27 cellular contexts compared by ENCODE assay signal in genomic region chr10:21600804-21601512, GRCh38.
DNase-seq lines count a peak whose midpoint lies in the region; ATAC-seq, FAIRE-seq and TF ChIP-seq lines count a peak whose summit lies in the region.
"Had no signal": no experiment of that assay in that cellular context is flagged by ENCODE, and none has a peak within 500 bp of the region (broad histone marks: within the 10 kb centered on the region; RNA-seq: fewer than 3 reads in every experiment).

No MANE protein-coding gene starts in this region.

- no peak for FAIRE-seq in K562 (lab: Jason Lieb, UNC)
- FAIRE-seq: endometrium, islet of Langerhans had no signal

- TF ChIP-seq EP300 in K562 (IDR thresholded peaks at IDR 0.05; ENCODE audit: low read length), result no peak

- no peaks in the 10 kb centered on the region for H4K20me1 ChIP-seq in K562 (replicated peaks; ENCODE audit: control insufficient read depth, insufficient read depth, low read length)

- H3K36me3 Mint-ChIP-seq in CD14-positive monocyte, result peaks cover 31 to 62% of the 10 kb centered on the region in 2 donors

- POLR2A ChIA-PET in K562 (lab: Yijun Ruan, JAX), result interaction anchor here (1.2 kb wide), 1 partner anchor 51 kb away, joined by 3 read pairs; no protein-coding TSS in a partner anchor

- H2AFZ ChIP-seq in K562 (ENCODE audit: low read depth, low read length), result no peak overlapping the region

- no peaks in the 10 kb centered on the region for H3K9me1 ChIP-seq in K562 (ENCODE audit: control insufficient read depth, insufficient read depth, low read length)

- H3K27me3 ChIP-seq in K562 (ENCODE audit: control insufficient read depth in 2 of 2, insufficient read depth in 2 of 2, low read length in 2 of 2), result no peaks in the 10 kb centered on the region
- H3K27me3 ChIP-seq: suprapubic skin, upper lobe of right lung had no signal

- peaks cover 19% of the 10 kb centered on the region; the same call in 2 of the 3 replicates for H3K36me3 ChIP-seq in K562 (ENCODE audit: control insufficient read depth, insufficient read depth, low read length)
- H3K36me3 ChIP-seq: suprapubic skin had no signal

- no peak overlapping the region for H3K27ac ChIP-seq in K562 (ENCODE audit: extremely low read depth, low read depth, low read length)
- H3K27ac ChIP-seq: SK-N-MC, suprapubic skin, upper lobe of right lung had no signal

- no peak overlapping the region for H3K4me3 ChIP-seq in K562
- H3K4me3 ChIP-seq: SK-N-MC, smooth muscle cell, suprapubic skin, upper lobe of right lung had no signal

- H3K79me2 ChIP-seq in K562 (ENCODE audit: control insufficient read depth, insufficient read depth, low read length), result peaks cover 79% of the 10 kb centered on the region

- TF ChIP-seq CTCF in CD14-positive monocyte (IDR thresholded peaks at IDR 0.05), result no peak
- TF ChIP-seq CTCF in K562 (IDR thresholded peaks at IDR 0.05 in 2 of 3, conservative IDR thresholded peaks at IDR 0.05 in 1 of 3; ENCODE audit: insufficient read depth in 2 of 3, low read depth in 1 of 3, low read length in 3 of 3), result no peak

- intact Hi-C loops in CD14-positive monocyte (cut with micrococcal nuclease) (no loop called here), K562 (cut with micrococcal nuclease) (loop anchor here (10.0 kb wide), 1 partner anchor 106 kb away; no protein-coding TSS in a partner anchor)

- H3K4me1 Mint-ChIP-seq in CD14-positive monocyte, result no peaks in the 10 kb centered on the region

- 33% methylated on average over 1 of the region's 1 CpG for WGBS in K562 (ENCODE audit: insufficient coverage, low coverage, missing lambda C conversion rate)

- CTCF ChIA-PET in K562 (lab: Yijun Ruan, JAX; ENCODE audit: low intra/inter-chr PET ratio), result no interaction called here

- no peak for TF ChIP-seq RAD21 in K562 (CRISPR knock-in tag; conservative IDR thresholded peaks at IDR 0.05 in 1 of 2, IDR thresholded peaks at IDR 0.05 in 1 of 2)

- H3K27me3 Mint-ChIP-seq in CD14-positive monocyte (ENCODE audit: low read depth in 3 of 3), result no peaks in the 10 kb centered on the region
- H3K27me3 Mint-ChIP-seq: activated naive CD4-positive, alpha-beta T cell treated with anti-CD3 and anti-CD28 coated beads, Interleukin-2, amount 10 ng/mL, durations not matched to agents 7 days and 5 days; dendritic cell treated with granulocyte-macrophage colony-stimulating factor and Interleukin-4, amounts not matched to agents 40 ng/mL and 50 ng/mL, for 4 days; naive thymus-derived CD4-positive, alpha-beta T cell had no signal

- no peak overlapping the region for H3K4me3 Mint-ChIP-seq in CD14-positive monocyte
- H3K4me3 Mint-ChIP-seq: activated naive CD4-positive, alpha-beta T cell treated with anti-CD3 and anti-CD28 coated beads, Interleukin-2, amount 10 ng/mL, durations not matched to agents 7 days and 5 days; activated T-helper 1 cell treated with anti-CD3 and anti-CD28 coated beads, Interleukin-12 subunit alpha, Interleukin-12 subunit beta, Interleukin-2, Interleukin-4 antibody, amounts not matched to agents 30 ng/mL and 10 ng/mL and 1 ng/mL, durations not matched to agents 14 hours and 24 hours and 36 hours; dendritic cell treated with granulocyte-macrophage colony-stimulating factor and Interleukin-4, amounts not matched to agents 40 ng/mL and 50 ng/mL, for 4 days had no signal

- TF ChIP-seq POLR2A in K562 (conservative IDR thresholded peaks at IDR 0.05), result no peak

- 0 out of 5 replicates have a peak, but pooled peaks cover 0 to 3% of the 10 kb centered on the region in 2 experiments for H3K4me1 ChIP-seq in K562 (replicated peaks in 1 of 2; ENCODE audit: control insufficient read depth in 2 of 2, insufficient read depth in 2 of 2, low read length in 2 of 2)

- H3K9ac ChIP-seq in K562 (ENCODE audit: insufficient read depth in 1 of 2, low read depth in 2 of 2, low read length in 2 of 2), result no peak overlapping the region

- peaks cover 0 to 2% (median 0%) of the 10 kb centered on the region in 7 donors for H3K9me3 Mint-ChIP-seq in CD14-positive monocyte
- H3K9me3 Mint-ChIP-seq: activated naive CD4-positive, alpha-beta T cell treated with anti-CD3 and anti-CD28 coated beads, Interleukin-2, amount 10 ng/mL, durations not matched to agents 7 days and 5 days; activated T-helper 1 cell treated with anti-CD3 and anti-CD28 coated beads, Interleukin-12 subunit alpha, Interleukin-12 subunit beta, Interleukin-2, Interleukin-4 antibody, amounts not matched to agents 30 ng/mL and 10 ng/mL and 1 ng/mL, durations not matched to agents 14 hours and 24 hours and 36 hours; dendritic cell treated with granulocyte-macrophage colony-stimulating factor and Interleukin-4, amounts not matched to agents 40 ng/mL and 50 ng/mL, for 4 days; naive thymus-derived CD4-positive, alpha-beta T cell had no signal

- ATAC-seq in K562, result peak; percentile 54
- no peak for ATAC-seq in HG03378 (IDR thresholded peaks at IDR 0.05; ENCODE audit: unreplicated experiment)
- no peak for ATAC-seq in GM21526 (IDR thresholded peaks at IDR 0.05; ENCODE audit: low FRiP score, unreplicated experiment)
- ATAC-seq: left ventricle myocardium superior; naive thymus-derived CD4-positive, alpha-beta T cell; upper lobe of right lung had no signal

- no TSS peak for BruUV-seq in K562 (replicated peaks; lab: Mats Ljungman, UMichigan)

- no peaks in the 10 kb centered on the region for H3K9me3 ChIP-seq in K562 (replicated peaks; ENCODE audit: control insufficient read depth, insufficient read depth, low read depth, low read length)
- H3K9me3 ChIP-seq: suprapubic skin, upper lobe of right lung had no signal

- no peak overlapping the region for H3K4me2 ChIP-seq in K562 (ENCODE audit: insufficient read depth, low read length)
- H3K4me2 ChIP-seq: smooth muscle cell had no signal

- H3K27ac Mint-ChIP-seq in CD14-positive monocyte, result peak overlapping the region in 4 of 7 donors; percentile 30 to 71 (median 34)
- H3K27ac Mint-ChIP-seq: activated naive CD4-positive, alpha-beta T cell treated with anti-CD3 and anti-CD28 coated beads, Interleukin-2, amount 10 ng/mL, durations not matched to agents 7 days and 5 days; activated T-helper 1 cell treated with anti-CD3 and anti-CD28 coated beads, Interleukin-12 subunit alpha, Interleukin-12 subunit beta, Interleukin-2, Interleukin-4 antibody, amounts not matched to agents 30 ng/mL and 10 ng/mL and 1 ng/mL, durations not matched to agents 14 hours and 24 hours and 36 hours; dendritic cell treated with granulocyte-macrophage colony-stimulating factor and Interleukin-4, amounts not matched to agents 40 ng/mL and 50 ng/mL, for 4 days had no signal

- DNase-seq in CD14-positive monocyte (ENCODE audit: low spot score) (no peak), EH (ENCODE audit: low read depth) (peak; percentile 9), K562 (ENCODE audit: extremely low read depth in 1 of 4, low spot score in 3 of 4) (no peak), foreskin melanocyte (peak; percentile 75), NCI-H2227 (lab: John Stamatoyannopoulos, UW; ENCODE audit: unreplicated experiment) (no peak)
- no peak for DNase-seq in stimulated activated CD4-positive, alpha-beta T cell treated with anti-CD3 and anti-CD28 coated beads, Interleukin-15, amount 100 ng/mL, for 24 hours
- DNase-seq: activated CD4-positive, alpha-beta T cell treated with anti-CD3 and anti-CD28 coated beads for 4 hours; activated naive CD4-positive, alpha-beta T cell treated with anti-CD3 and anti-CD28 coated beads, Interleukin-2, amount 10 ng/mL, durations not matched to agents 7 days and 5 days; amygdala; C1 segment of cervical spinal cord; Kasumi-1; left ventricle myocardium superior; midbrain; naive thymus-derived CD4-positive, alpha-beta T cell; NCI-H146; occipital lobe; retina; upper lobe of right lung had no signal

- in situ Hi-C loops in K562 (cut with MboI), result no loop called here

TF ChIP-seq in K562, 482 proteins besides CTCF, POLR2A, EP300 and RAD21:
- TF ChIP-seq ZNF239 (CRISPR knock-in tag; IDR thresholded peaks at IDR 0.05) (no peak), GATAD2B (IDR thresholded peaks at IDR 0.05; ENCODE audit: borderline replicate concordance) (no peak), ZNF311 (CRISPR knock-in tag; IDR thresholded peaks at IDR 0.05) (0 out of 2 replicates have a peak, but pooled peaks have one; percentile 29), CREB3L1 (IDR thresholded peaks at IDR 0.05; ENCODE audit: borderline replicate concordance, low read depth) (no peak), TEAD2 (tag; IDR thresholded peaks at IDR 0.05) (no peak), DMBX1 (CRISPR knock-in tag; IDR thresholded peaks at IDR 0.05; ENCODE audit: borderline replicate concordance) (peak; percentile 39; the same call in 1 of the 2 replicates)

Comparison
In these comparisons a context has a peak if more than half of its experiments do, and no peak if none do; other contexts are left out.
1. DNase-seq: peak in EH (single experiment) and foreskin melanocyte (single experiment); none in CD14-positive monocyte (single experiment), K562 (0 of 4), NCI-H2227 (single experiment) and stimulated activated CD4-positive, alpha-beta T cell treated with anti-CD3 and anti-CD28 coated beads, Interleukin-15, amount 100 ng/mL, for 24 hours (single experiment).